1 cellular context compared by ENCODE assay signal in the genomic region with DNA sequence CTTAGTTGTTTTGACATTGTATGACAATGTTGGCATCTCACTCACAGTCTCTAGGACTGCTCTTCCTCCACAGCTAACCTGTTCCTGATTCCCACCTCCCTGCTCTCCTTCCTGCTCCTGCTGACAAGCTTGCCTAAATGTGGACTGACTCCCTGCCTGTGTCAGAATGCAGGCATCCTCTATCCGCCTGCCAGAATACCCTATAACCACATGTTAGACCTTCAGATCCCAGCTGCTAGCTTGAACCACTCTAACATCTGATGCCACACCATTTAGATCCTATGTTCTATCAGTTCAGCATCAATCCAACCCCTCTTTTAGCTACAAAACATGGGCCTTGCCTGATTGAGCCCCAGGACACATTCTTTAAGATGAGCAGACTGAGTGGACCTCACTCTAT.
TF ChIP-seq lines count a peak whose summit lies in the region.

No MANE protein-coding gene starts in this region.

TF ChIP-seq in IMR-90, 13 proteins besides CTCF, POLR2A, EP300 and RAD21 (continued from another document):
- TF ChIP-seq SMC3 (IDR thresholded peaks at IDR 0.05; ENCODE audit: low read depth, low read length) (no peak), RCOR1 (IDR thresholded peaks at IDR 0.05; ENCODE audit: insufficient replicate concordance, low read length) (no peak), CEBPB (IDR thresholded peaks at IDR 0.05; ENCODE audit: low read depth, low read length) (no peak), MAZ (IDR thresholded peaks at IDR 0.05; ENCODE audit: borderline replicate concordance, low read depth, low read length) (no peak), FOS (IDR thresholded peaks at IDR 0.05; ENCODE audit: low read depth, low read length) (no peak), CHD1 (IDR thresholded peaks at IDR 0.05; ENCODE audit: low read depth, low read length) (no peak), MAFK (IDR thresholded peaks at IDR 0.05; ENCODE audit: low read depth, low read length) (no peak), NFE2L2 (IDR thresholded peaks at IDR 0.05; ENCODE audit: low read depth, low read length) (no peak), MXI1 (IDR thresholded peaks at IDR 0.05; ENCODE audit: borderline replicate concordance, low read depth, low read length) (no peak), RFX5 (IDR thresholded peaks at IDR 0.05; ENCODE audit: low read depth, low read length) (no peak), BHLHE40 (IDR thresholded peaks at IDR 0.05; ENCODE audit: low read depth, low read length) (no peak)
- TF ChIP-seq, protein P1, sequence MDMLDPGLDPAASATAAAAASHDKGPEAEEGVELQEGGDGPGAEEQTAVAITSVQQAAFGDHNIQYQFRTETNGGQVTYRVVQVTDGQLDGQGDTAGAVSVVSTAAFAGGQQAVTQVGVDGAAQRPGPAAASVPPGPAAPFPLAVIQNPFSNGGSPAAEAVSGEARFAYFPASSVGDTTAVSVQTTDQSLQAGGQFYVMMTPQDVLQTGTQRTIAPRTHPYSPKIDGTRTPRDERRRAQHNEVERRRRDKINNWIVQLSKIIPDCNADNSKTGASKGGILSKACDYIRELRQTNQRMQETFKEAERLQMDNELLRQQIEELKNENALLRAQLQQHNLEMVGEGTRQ (IDR thresholded peaks at IDR 0.05; ENCODE audit: low read depth, low read length) = no peak
TF ChIP-seq in IMR-90: peak in this region for 0.
